8 cellular contexts compared by ENCODE assay signal in the genomic region with DNA sequence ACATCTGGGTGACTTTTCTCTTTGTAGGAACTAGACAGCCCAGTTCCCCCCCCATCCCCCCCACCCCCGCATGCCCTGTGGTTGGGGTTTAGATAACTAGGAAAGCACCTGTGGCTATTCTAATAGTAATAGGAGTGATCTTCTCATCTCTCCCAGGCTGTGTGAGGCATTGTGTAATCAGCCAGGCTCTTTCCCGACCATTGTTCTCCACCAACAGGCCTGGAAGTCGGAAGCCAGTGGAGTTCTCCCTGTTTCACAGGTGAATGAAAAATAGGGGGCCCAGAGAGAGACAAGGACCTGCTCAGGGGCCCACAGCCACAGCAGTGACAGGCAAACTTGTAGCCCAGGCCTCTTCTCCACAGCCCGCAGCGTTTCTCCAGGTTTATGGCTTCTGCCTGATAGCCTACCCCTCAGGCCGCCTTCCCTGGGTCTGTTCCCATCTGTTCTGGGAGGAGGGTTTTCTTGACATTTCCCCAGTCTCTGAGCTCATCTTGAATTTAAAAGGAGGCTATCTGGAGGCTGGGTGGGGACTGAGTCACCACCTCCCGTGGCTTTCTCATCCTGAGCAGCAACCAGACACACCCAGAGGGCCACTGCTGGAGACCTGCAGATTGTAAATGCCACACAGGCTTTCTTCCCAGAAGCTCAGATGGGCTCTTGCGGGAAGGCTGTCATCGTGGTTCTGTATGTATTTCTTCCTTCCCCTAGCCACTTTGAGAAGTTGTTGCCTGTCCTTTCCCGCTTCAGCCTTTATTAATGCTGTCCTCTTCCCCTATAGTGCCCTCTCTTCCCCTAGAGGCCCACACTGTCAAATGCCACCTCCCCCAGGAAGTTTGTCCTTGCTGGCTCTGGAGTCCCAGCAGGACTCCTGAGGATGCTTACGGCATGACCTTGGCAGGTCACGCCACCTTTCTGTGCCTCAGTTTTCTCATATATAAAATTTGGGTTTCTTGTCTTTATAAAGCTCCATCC.
A peak's percentile ranks its signal among the peaks of the same experiment; 100 is the strongest.
DNase-seq lines count a peak whose midpoint lies in the region; ATAC-seq, FAIRE-seq and TF ChIP-seq lines count a peak whose summit lies in the region.

No MANE protein-coding gene starts in this region.

- H3K9me3 ChIP-seq in Caco-2, result no peaks in the 10 kb centered on the region
- no peaks in the 10 kb centered on the region for H3K9me3 ChIP-seq in endothelial cell of umbilical vein (replicated peaks; ENCODE audit: control insufficient read depth, insufficient read depth, low read length)
- no peaks in the 10 kb centered on the region for H3K9me3 ChIP-seq in neural cell (ENCODE audit: low read length)

- peaks cover 3% of the 10 kb centered on the region for H3F3A ChIP-seq in neural cell (ENCODE audit: insufficient read depth, low read length, poor library complexity, severe bottlenecking)

- no peak overlapping the region for H3K4me3 ChIP-seq in Caco-2 (ENCODE audit: low read depth, low read length)
- H3K4me3 ChIP-seq in endothelial cell of umbilical vein (replicated peaks in 1 of 3; ENCODE audit: insufficient read depth in 1 of 3, low read depth in 1 of 3, low read length in 3 of 3), result no peak overlapping the region
- peak overlapping the region; percentile 99 for H3K4me3 ChIP-seq in neural cell (ENCODE audit: low read length)

- H4K20me1 ChIP-seq in endothelial cell of umbilical vein (replicated peaks; ENCODE audit: control insufficient read depth, extremely low read depth, insufficient read depth, low read length), result no peaks in the 10 kb centered on the region
- peaks cover 47% of the 10 kb centered on the region for H4K20me1 ChIP-seq in neural cell (ENCODE audit: insufficient read depth)

- H3K79me2 ChIP-seq in endothelial cell of umbilical vein (ENCODE audit: control insufficient read depth, insufficient read depth, low read length), result peaks cover 83% of the 10 kb centered on the region
- peaks cover 84% of the 10 kb centered on the region for H3K79me2 ChIP-seq in neural cell (replicated peaks; ENCODE audit: insufficient read depth, low read length)

- H3K36me3 ChIP-seq in Caco-2 (ENCODE audit: control insufficient read depth, insufficient read depth, low read length), result no peaks in the 10 kb centered on the region; the same call in 1 of the 2 replicates
- peaks cover 0 to 3% of the 10 kb centered on the region in 2 experiments for H3K36me3 ChIP-seq in endothelial cell of umbilical vein (ENCODE audit: control insufficient read depth in 2 of 2, extremely low read depth in 1 of 2, insufficient read depth in 2 of 2, low read length in 2 of 2)
- no peaks in the 10 kb centered on the region for H3K36me3 ChIP-seq in neural cell (ENCODE audit: insufficient read depth, low read length)

- dilution Hi-C loops in endothelial cell of umbilical vein (cut with MboI; ENCODE audit: extremely low pct_ligation_motif_present, low sequenced_read_pairs), result no loop called here

- TF ChIP-seq RAD21 in neural cell (conservative IDR thresholded peaks at IDR 0.05), result no peak

- no peaks in the 10 kb centered on the region for H3K9me2 ChIP-seq in neural cell (ENCODE audit: insufficient read depth, low read length)

- H3K9me1 ChIP-seq in endothelial cell of umbilical vein (replicated peaks; ENCODE audit: control insufficient read depth, extremely low read depth, insufficient read depth, low read length), result no peaks in the 10 kb centered on the region

- peak overlapping the region; percentile 69 for H3K27ac Mint-ChIP-seq in Caco-2 (ENCODE audit: unreplicated experiment)

- peaks cover 82% of the 10 kb centered on the region for H3K4me1 ChIP-seq in Caco-2
- peaks cover 70% of the 10 kb centered on the region for H3K4me1 ChIP-seq in endothelial cell of umbilical vein (ENCODE audit: control insufficient read depth, extremely low read depth, insufficient read depth, low read length)

- BruUV-seq in Caco-2 (replicated peaks; lab: Mats Ljungman, UMichigan), result no TSS peak
- BruUV-seq in endothelial cell of umbilical vein (replicated peaks; lab: Mats Ljungman, UMichigan), result no TSS peak

- H2AFZ ChIP-seq in endothelial cell of umbilical vein (ENCODE audit: low read depth, low read length) (no peak overlapping the region), neural cell (ENCODE audit: low read depth, low read length) (no peak overlapping the region)

- no peaks in the 10 kb centered on the region for H3K27me3 Mint-ChIP-seq in Caco-2 (ENCODE audit: insufficient read depth, unreplicated experiment)

- TF ChIP-seq POLR2A in endothelial cell of umbilical vein (IDR thresholded peaks at IDR 0.05; ENCODE audit: low read depth, low read length), result no peak

- intact Hi-C loops in Caco-2 (cut with micrococcal nuclease; ENCODE audit: unreplicated experiment), result loop anchor here (5.0 kb wide), 1 partner anchor 57 kb away; no protein-coding TSS in a partner anchor
- intact Hi-C loops in endothelial cell of umbilical vein (cut with micrococcal nuclease), result loop anchor here (2.0 to 10.0 kb wide), 2 partner anchors 27 to 399 kb away; a partner anchor contains a TSS

- H3K9me3 Mint-ChIP-seq in Caco-2 (ENCODE audit: unreplicated experiment), result no peaks in the 10 kb centered on the region

- H3K9ac ChIP-seq in endothelial cell of umbilical vein (replicated peaks; ENCODE audit: extremely low read depth, insufficient read depth, low read length) (no peak overlapping the region), neural cell (ENCODE audit: low read length) (peak overlapping the region; percentile 36)

- H3K27me3 ChIP-seq in Caco-2 (replicated peaks; ENCODE audit: control insufficient read depth, insufficient read depth, low read length) (no peaks in the 10 kb centered on the region), endothelial cell of umbilical vein (ENCODE audit: control insufficient read depth in 2 of 2, insufficient read depth in 2 of 2, low read length in 2 of 2) (no peaks in the 10 kb centered on the region), neural cell (ENCODE audit: insufficient read depth, low read depth, low read length) (no peaks in the 10 kb centered on the region)

- H3K4me2 ChIP-seq in endothelial cell of umbilical vein (ENCODE audit: insufficient read depth, low read length), result peak overlapping the region; percentile 8
- peak overlapping the region; percentile 35 for H3K4me2 ChIP-seq in neural cell (ENCODE audit: low read length)

- FAIRE-seq in endothelial cell of umbilical vein (lab: Jason Lieb, UNC), result peak; percentile 73

- TF ChIP-seq EP300 in neural cell (conservative IDR thresholded peaks at IDR 0.05; ENCODE audit: poor library complexity, severe bottlenecking), result no peak

- DNase-seq in Caco-2, result peak in 1 of 2 experiments; percentile 74
- DNase-seq in MV-4-11 (lab: John Stamatoyannopoulos, UW), result peak; percentile 47
- DNase-seq in activated CD8-positive, alpha-beta memory T cell treated with anti-CD3 and anti-CD28 coated beads for 48 hours (ENCODE audit: low read depth in 2 of 3, low spot score in 2 of 3), result peak in 2 of 3 experiments; percentile 9 to 26
- peak; percentile 44 for DNase-seq in endothelial cell of umbilical vein (ENCODE audit: low read depth, low spot score)

- CTCF ChIA-PET in Caco-2 (lab: Charles Lee), result interaction anchor here (1.2 to 1.6 kb wide), 2 partner anchors 75 to 263 kb away, joined by 3 to 4 read pairs; no protein-coding TSS in a partner anchor
- CTCF ChIA-PET in endothelial cell of umbilical vein (lab: Charles Lee), result interaction anchor here (0.8 to 2.1 kb wide), 5 partner anchors 17 to 263 kb away, joined by 4 to 11 read pairs (median 5); partner anchors contain the start of gene RAB5IF

- peaks cover 62% of the 10 kb centered on the region for H3K4me1 Mint-ChIP-seq in Caco-2 (ENCODE audit: low read depth, unreplicated experiment)

- H3K4me3 Mint-ChIP-seq in Caco-2 (ENCODE audit: unreplicated experiment), result peak overlapping the region; percentile 29

- POLR2A ChIA-PET in Caco-2 (lab: Charles Lee), result interaction anchor here (0.7 kb wide), 1 partner anchor 10 kb away, joined by 3 read pairs; no protein-coding TSS in a partner anchor
- POLR2A ChIA-PET in endothelial cell of umbilical vein (lab: Charles Lee), result interaction anchor here (1.3 kb wide), 1 partner anchor 12 kb away, joined by 3 read pairs; no protein-coding TSS in a partner anchor

- H3K36me3 Mint-ChIP-seq in Caco-2 (ENCODE audit: insufficient read depth, unreplicated experiment), result peaks cover 59% of the 10 kb centered on the region

- H3K27ac ChIP-seq in endothelial cell of umbilical vein (ENCODE audit: insufficient read depth, low read depth, low read length), result peak overlapping the region; percentile 23
- H3K27ac ChIP-seq in neural cell (ENCODE audit: low read length), result peak overlapping the region; percentile 28

- ATAC-seq in GM19455 (IDR thresholded peaks at IDR 0.05; ENCODE audit: unreplicated experiment), result no peak
- no peak for ATAC-seq in GM21717 (IDR thresholded peaks at IDR 0.05; ENCODE audit: unreplicated experiment)
- ATAC-seq in HG02885 (IDR thresholded peaks at IDR 0.05; ENCODE audit: poor library complexity, unreplicated experiment), result no peak

- no peak for TF ChIP-seq CTCF in Caco-2 (IDR thresholded peaks at IDR 0.05; ENCODE audit: insufficient read depth in 1 of 2, low read depth in 1 of 2, low read length in 1 of 2, severe bottlenecking in 1 of 2, unreplicated experiment in 1 of 2)
- TF ChIP-seq CTCF in endothelial cell of umbilical vein (IDR thresholded peaks at IDR 0.05; ENCODE audit: extremely low read depth in 1 of 2, insufficient read depth in 1 of 2, low read depth in 1 of 2, low read length in 2 of 2), result no peak
- TF ChIP-seq CTCF in neural cell (IDR thresholded peaks at IDR 0.05; ENCODE audit: poor library complexity, severe bottlenecking), result no peak

TF ChIP-seq in endothelial cell of umbilical vein, 7 proteins besides CTCF, POLR2A, EP300 and RAD21:
- TF ChIP-seq JUN (IDR thresholded peaks at IDR 0.05; ENCODE audit: borderline replicate concordance, insufficient read depth, insufficient read length, low read depth), result no peak
- no peak for TF ChIP-seq POLR2AphosphoS5 (IDR thresholded peaks at IDR 0.05; ENCODE audit: insufficient read depth, low read depth, low read length)
- peak; percentile 41 for TF ChIP-seq FOS (IDR thresholded peaks at IDR 0.05; ENCODE audit: borderline replicate concordance, insufficient read depth, low read length)
TF ChIP-seq in endothelial cell of umbilical vein: peak in this region for 1.

TF ChIP-seq in neural cell, 6 proteins besides CTCF, POLR2A, EP300 and RAD21 (continues in another document):
- no peak for TF ChIP-seq SMC3 (conservative IDR thresholded peaks at IDR 0.05; ENCODE audit: poor library complexity)
- no peak for TF ChIP-seq MXI1 (conservative IDR thresholded peaks at IDR 0.05; ENCODE audit: poor library complexity, severe bottlenecking)
- TF ChIP-seq EZH2 (IDR thresholded peaks at IDR 0.05; ENCODE audit: borderline replicate concordance, insufficient read depth, low read length, poor library complexity, severe bottlenecking), result no peak
